Comparison of ENCODE assay signal across 1 cellular context in the genomic region with DNA sequence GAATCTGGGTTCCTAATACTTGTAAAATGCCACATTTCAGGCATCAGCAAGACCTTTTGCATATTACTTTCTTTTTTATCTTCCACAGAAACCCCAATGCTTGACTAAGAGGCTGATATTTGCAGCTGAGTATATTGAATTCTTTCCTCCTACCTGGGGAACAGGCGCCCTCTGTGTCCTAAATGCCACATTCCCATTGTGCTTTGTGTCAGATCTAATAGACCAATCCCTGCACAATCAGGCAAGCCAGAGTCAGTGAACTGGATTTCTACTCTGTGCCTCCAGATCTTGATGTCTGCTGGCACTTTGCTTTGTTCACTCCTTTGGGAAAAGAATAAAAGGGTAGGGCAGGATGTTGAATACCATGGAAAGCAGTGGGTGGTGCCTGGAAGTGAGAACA.
TF ChIP-seq lines count a peak whose summit lies in the region.

No MANE protein-coding gene starts in this region.

TF ChIP-seq in HCT116, 20 proteins besides CTCF, POLR2A, EP300 and RAD21 (continued from another document):
- no peak for TF ChIP-seq TCF7L2 (IDR thresholded peaks at IDR 0.05; ENCODE audit: borderline replicate concordance, extremely low read depth, insufficient read depth, insufficient read length)
